Comparison of ENCODE assay signal across 8 cellular contexts in the genomic region with DNA sequence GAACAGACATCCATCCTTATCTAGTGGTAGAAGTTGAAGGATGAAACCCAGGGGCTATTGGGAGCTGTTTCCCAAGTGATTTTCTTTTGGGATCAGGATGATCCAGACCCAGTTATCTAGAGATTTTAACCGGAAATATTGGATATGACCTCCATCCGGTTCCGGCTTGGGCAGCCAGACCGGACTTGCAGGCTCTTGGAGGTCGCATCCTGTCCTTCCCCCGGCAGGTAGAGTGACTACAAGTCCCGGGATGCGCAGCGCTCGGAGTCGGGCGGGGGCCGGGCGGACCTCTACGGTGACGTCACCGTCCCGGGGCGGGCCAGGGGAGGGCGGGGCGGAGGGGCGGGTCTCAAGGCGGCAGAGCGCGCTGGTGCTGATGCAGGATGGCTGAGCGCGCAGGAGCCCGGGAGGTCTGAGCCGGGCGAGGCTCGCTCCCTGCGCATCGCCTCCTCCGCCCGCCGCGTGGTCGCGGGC. TPM values are rescaled to one million over a fixed set of nuclear protein-coding genes. Genes with fewer than 3 reads are reported as not detected.
DNase-seq lines count a peak whose midpoint lies in the region; ATAC-seq and TF ChIP-seq lines count a peak whose summit lies in the region.

A gene (plus strand): TSS at position 360 of the 474 bp plus-strand sequence. CDS start 391 bp downstream, outside the sequence.

- H3K9me3 ChIP-seq in endodermal cell (ENCODE audit: control insufficient read depth, low read length): peaks cover 11% of the 10 kb centered on the region
- peaks cover 8% of the 10 kb centered on the region for H3K9me3 ChIP-seq in mesodermal cell (ENCODE audit: control insufficient read depth, low read length)

- H3K4me1 ChIP-seq in endodermal cell (ENCODE audit: control insufficient read depth, insufficient read depth, low read length) (no peaks in the 10 kb centered on the region), mesodermal cell (ENCODE audit: control insufficient read depth, insufficient read depth, low read length, poor library complexity, severe bottlenecking) (peaks cover 3% of the 10 kb centered on the region)

- H3K36me3 ChIP-seq in endodermal cell (ENCODE audit: control insufficient read depth, insufficient read depth, low read length) (no peaks in the 10 kb centered on the region), mesodermal cell (ENCODE audit: control insufficient read depth, insufficient read depth, low read length) (no peaks in the 10 kb centered on the region)

- H3K27ac Mint-ChIP-seq in endodermal cell: peak within 1 kb of the TSS; percentile 72

- peaks cover 7% of the 10 kb centered on the region for H3K4me1 Mint-ChIP-seq in endodermal cell

- peak within 1 kb of the TSS; percentile 81 for H3K4me3 Mint-ChIP-seq in endodermal cell

- H3K9ac ChIP-seq in endodermal cell (ENCODE audit: extremely low read depth, low read length, poor library complexity, severe bottlenecking): peak within 1 kb of the TSS; percentile 47

- peaks cover 9% of the 10 kb centered on the region for H3K9me3 Mint-ChIP-seq in endodermal cell

- H3K36me3 Mint-ChIP-seq in endodermal cell (ENCODE audit: low read depth): peaks cover 4% of the 10 kb centered on the region

- H3K4me3 ChIP-seq in AG10803 (ENCODE audit: low read length) (peak within 1 kb of the TSS; percentile 39), endodermal cell (ENCODE audit: low read length) (peak within 1 kb of the TSS; percentile 85), mesodermal cell (ENCODE audit: extremely low read depth, insufficient read depth, low read length, poor library complexity, severe bottlenecking) (peak within 1 kb of the TSS; percentile 51)

- 1 to 2% methylated on average over 5 to 39 of the region's 39 CpGs for WGBS in endodermal cell (ENCODE audit: insufficient coverage in 1 of 2, insufficient read length in 1 of 2), 2 experiments
- 0 to 1% methylated on average over 32 to 36 of the region's 39 CpGs for WGBS in mesodermal cell (ENCODE audit: insufficient coverage in 2 of 2), 2 experiments

- DNase-seq in AG10803 (ENCODE audit: low read depth) (peak; percentile 57), GM19240 (ENCODE audit: insufficient read length, low spot score) (peak; percentile 78), NCI-H526 treated with DMSO at 0.1 percent for 48 hours (lab: John Stamatoyannopoulos, UW) (peak; percentile 80), endodermal cell (peak; percentile 99)
- DNase-seq in activated CD8-positive, alpha-beta memory T cell treated with anti-CD3 and anti-CD28 coated beads, Interleukin-2, amount 50 U/mL, for 1 hour (ENCODE audit: extremely low read depth): peak; percentile 66
- peak; percentile 85 to 86 for DNase-seq in stimulated activated CD8-positive, alpha-beta memory T cell treated with anti-CD3 and anti-CD28 coated beads, Interleukin-15, amount 100 ng/mL, for 48 hours (ENCODE audit: low read depth in 2 of 2)

- TF ChIP-seq CTCF in AG10803 (conservative IDR thresholded peaks at IDR 0.05; ENCODE audit: low read length): no peak
- TF ChIP-seq CTCF in endodermal cell (conservative IDR thresholded peaks at IDR 0.05): no peak

- H3K27me3 Mint-ChIP-seq in endodermal cell (ENCODE audit: insufficient read depth): peaks cover 36% of the 10 kb centered on the region

- H3K27me3 ChIP-seq in endodermal cell (ENCODE audit: control insufficient read depth, insufficient read depth, low read length, poor library complexity, severe bottlenecking): peaks cover 24% of the 10 kb centered on the region

- peak; percentile 91 for ATAC-seq in HG03439 (IDR thresholded peaks at IDR 0.05; ENCODE audit: unreplicated experiment)

- H3K27ac ChIP-seq in endodermal cell (ENCODE audit: low read depth, low read length) (peak within 1 kb of the TSS; percentile 81), mesodermal cell (ENCODE audit: low read depth, low read length, severe bottlenecking) (no peak within 1 kb of the TSS)

RNA-seq across cellular contexts. Expression of the gene that starts here (rescaled TPM):
- 10 to 100 TPM; 39.1 to 41.9 TPM for total RNA-seq in endodermal cell
- polyA plus RNA-seq in endodermal cell (2013, experiment 1 of 2): 47.2 TPM
- 46.5 TPM for polyA plus RNA-seq in endodermal cell (2013, experiment 2 of 2)
- 22.1 TPM for polyA plus RNA-seq in mesodermal cell (2013, experiment 1 of 2)
- 17.4 TPM for polyA plus RNA-seq in mesodermal cell (2013, experiment 2 of 2)
